Comparison of ENCODE assay signal across 8 cellular contexts in the genomic region with DNA sequence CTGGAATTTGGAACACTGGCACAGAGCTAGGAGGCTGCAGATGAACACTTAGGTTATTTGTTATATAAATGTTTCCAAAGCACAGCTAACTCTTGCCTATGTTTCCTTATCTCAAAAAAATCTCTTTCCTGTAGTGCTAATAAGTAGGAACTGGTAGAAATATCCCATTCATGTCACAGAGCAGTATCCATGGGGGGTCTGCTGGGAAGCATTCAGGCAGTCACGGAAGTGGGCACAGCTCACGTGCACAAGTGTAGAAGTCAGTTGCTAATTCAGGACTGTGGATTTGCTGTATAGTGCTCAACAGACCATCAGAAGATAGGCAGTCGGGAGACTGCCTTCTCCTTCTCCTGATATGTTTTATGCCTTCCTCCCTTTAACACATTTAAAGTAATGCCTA.
"Had no signal": no experiment of that assay in that cellular context is flagged by ENCODE, and none has a peak within 500 bp of the region (broad histone marks: within the 10 kb centered on the region; RNA-seq: fewer than 3 reads in every experiment).

No MANE protein-coding gene starts in this region.

- DNase-seq: H7, HFFc6, IMR-90, KG1 had no signal

- H3K36me3 ChIP-seq: HAP-1 had no signal

- H3K27ac ChIP-seq: HL-60 had no signal

- FAIRE-seq: K562 had no signal

- H3K4me3 ChIP-seq: GM23338, HAP-1, K562 had no signal

- H3K9me3 ChIP-seq: HAP-1 had no signal

- H3K4me1 ChIP-seq: HAP-1 had no signal

- H2AFZ ChIP-seq: GM23338 had no signal

- H3K4me2 ChIP-seq: GM23338 had no signal
